ENCODE assay signal across 1 cellular context in the genomic region with DNA sequence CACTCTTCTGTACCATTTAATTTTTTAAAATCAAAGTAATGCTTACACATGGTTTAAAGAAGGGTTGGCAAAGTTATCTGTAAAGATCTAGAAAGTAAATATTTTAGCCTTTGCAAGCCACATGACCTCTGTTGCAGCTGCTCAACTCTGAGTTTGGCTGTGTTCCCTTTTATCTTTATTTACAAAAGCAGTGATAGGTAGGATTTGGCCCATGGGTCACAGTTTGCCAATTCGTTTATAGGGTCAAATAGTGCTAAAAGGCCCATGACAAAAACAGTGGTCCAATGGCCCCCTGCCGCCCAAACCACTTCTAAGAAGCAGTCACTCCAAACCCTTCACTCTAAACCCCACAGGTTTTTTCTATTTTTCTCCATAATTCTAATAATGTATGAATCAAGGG.
TF ChIP-seq lines count a peak whose summit lies in the region.

No MANE protein-coding gene starts in this region.

TF ChIP-seq in WTC11, 78 proteins besides CTCF, POLR2A, EP300 and RAD21 (continued from another document):
- TF ChIP-seq, protein P1, sequence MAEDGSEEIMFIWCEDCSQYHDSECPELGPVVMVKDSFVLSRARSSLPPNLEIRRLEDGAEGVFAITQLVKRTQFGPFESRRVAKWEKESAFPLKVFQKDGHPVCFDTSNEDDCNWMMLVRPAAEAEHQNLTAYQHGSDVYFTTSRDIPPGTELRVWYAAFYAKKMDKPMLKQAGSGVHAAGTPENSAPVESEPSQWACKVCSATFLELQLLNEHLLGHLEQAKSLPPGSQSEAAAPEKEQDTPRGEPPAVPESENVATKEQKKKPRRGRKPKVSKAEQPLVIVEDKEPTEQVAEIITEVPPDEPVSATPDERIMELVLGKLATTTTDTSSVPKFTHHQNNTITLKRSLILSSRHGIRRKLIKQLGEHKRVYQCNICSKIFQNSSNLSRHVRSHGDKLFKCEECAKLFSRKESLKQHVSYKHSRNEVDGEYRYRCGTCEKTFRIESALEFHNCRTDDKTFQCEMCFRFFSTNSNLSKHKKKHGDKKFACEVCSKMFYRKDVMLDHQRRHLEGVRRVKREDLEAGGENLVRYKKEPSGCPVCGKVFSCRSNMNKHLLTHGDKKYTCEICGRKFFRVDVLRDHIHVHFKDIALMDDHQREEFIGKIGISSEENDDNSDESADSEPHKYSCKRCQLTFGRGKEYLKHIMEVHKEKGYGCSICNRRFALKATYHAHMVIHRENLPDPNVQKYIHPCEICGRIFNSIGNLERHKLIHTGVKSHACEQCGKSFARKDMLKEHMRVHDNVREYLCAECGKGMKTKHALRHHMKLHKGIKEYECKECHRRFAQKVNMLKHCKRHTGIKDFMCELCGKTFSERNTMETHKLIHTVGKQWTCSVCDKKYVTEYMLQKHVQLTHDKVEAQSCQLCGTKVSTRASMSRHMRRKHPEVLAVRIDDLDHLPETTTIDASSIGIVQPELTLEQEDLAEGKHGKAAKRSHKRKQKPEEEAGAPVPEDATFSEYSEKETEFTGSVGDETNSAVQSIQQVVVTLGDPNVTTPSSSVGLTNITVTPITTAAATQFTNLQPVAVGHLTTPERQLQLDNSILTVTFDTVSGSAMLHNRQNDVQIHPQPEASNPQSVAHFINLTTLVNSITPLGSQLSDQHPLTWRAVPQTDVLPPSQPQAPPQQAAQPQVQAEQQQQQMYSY (CRISPR knock-in tag; IDR thresholded peaks at IDR 0.05) = no peak
- TF ChIP-seq, protein P2, sequence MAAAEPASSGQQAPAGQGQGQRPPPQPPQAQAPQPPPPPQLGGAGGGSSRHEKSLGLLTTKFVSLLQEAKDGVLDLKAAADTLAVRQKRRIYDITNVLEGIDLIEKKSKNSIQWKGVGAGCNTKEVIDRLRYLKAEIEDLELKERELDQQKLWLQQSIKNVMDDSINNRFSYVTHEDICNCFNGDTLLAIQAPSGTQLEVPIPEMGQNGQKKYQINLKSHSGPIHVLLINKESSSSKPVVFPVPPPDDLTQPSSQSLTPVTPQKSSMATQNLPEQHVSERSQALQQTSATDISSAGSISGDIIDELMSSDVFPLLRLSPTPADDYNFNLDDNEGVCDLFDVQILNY (CRISPR knock-in tag; IDR thresholded peaks at IDR 0.05) = no peak
- TF ChIP-seq TEAD4 (CRISPR knock-in tag; IDR thresholded peaks at IDR 0.05) = no peak
- no peak for TF ChIP-seq TCF7 (CRISPR knock-in tag; IDR thresholded peaks at IDR 0.05; ENCODE audit: low read depth)
- TF ChIP-seq ZNF121 (CRISPR knock-in tag; IDR thresholded peaks at IDR 0.05) = no peak
- TF ChIP-seq NR3C1 (CRISPR knock-in tag; conservative IDR thresholded peaks at IDR 0.05; ENCODE audit: low read depth) = no peak
- no peak for TF ChIP-seq ATF1 (CRISPR knock-in tag; IDR thresholded peaks at IDR 0.05)
- TF ChIP-seq, protein P3, sequence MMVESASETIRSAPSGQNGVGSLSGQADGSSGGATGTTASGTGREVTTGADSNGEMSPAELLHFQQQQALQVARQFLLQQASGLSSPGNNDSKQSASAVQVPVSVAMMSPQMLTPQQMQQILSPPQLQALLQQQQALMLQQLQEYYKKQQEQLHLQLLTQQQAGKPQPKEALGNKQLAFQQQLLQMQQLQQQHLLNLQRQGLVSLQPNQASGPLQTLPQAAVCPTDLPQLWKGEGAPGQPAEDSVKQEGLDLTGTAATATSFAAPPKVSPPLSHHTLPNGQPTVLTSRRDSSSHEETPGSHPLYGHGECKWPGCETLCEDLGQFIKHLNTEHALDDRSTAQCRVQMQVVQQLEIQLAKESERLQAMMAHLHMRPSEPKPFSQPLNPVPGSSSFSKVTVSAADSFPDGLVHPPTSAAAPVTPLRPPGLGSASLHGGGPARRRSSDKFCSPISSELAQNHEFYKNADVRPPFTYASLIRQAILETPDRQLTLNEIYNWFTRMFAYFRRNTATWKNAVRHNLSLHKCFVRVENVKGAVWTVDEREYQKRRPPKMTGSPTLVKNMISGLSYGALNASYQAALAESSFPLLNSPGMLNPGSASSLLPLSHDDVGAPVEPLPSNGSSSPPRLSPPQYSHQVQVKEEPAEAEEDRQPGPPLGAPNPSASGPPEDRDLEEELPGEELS (CRISPR knock-in tag; IDR thresholded peaks at IDR 0.05) = no peak
- no peak for TF ChIP-seq ZNF317 (CRISPR knock-in tag; IDR thresholded peaks at IDR 0.05; ENCODE audit: borderline replicate concordance, low read depth)
